In genomic region chr14:59772252-59772651, GRCh38 we compare ENCODE assay signal across 22 cellular contexts.
DNase-seq lines count a peak whose midpoint lies in the region; ATAC-seq and TF ChIP-seq lines count a peak whose summit lies in the region.
"Had no signal": no experiment of that assay in that cellular context is flagged by ENCODE, and none has a peak within 500 bp of the region (broad histone marks: within the 10 kb centered on the region; RNA-seq: fewer than 3 reads in every experiment).

No MANE protein-coding gene starts in this region.

- H3K36me3 ChIP-seq in SJCRH30, result no peaks in the 10 kb centered on the region
- H3K36me3 ChIP-seq: tibial nerve had no signal

- no peaks in the 10 kb centered on the region for H3K36me3 Mint-ChIP-seq in natural killer cell
- H3K36me3 Mint-ChIP-seq: activated naive CD4-positive, alpha-beta T cell treated with anti-CD3 and anti-CD28 coated beads, Interleukin-2, amount 10 ng/mL, durations not matched to agents 7 days and 5 days; CD8-positive, alpha-beta T cell; memory B cell; naive B cell had no signal

- DNase-seq in AML-193 (lab: John Stamatoyannopoulos, UW) (peak; percentile 39 to 70), H4 (ENCODE audit: low spot score) (peak; percentile 23), SJCRH30 (no peak), glomerular endothelial cell (ENCODE audit: extremely low read depth, low read depth, low spot score) (peak; percentile 56), natural killer cell (no peak), medulla oblongata (ENCODE audit: extremely low spot score) (no peak)
- DNase-seq in stimulated activated naive CD4-positive, alpha-beta T cell treated with Interleukin-2 at 50 U/mL for 16 hours (lab: John Stamatoyannopoulos, UW), result no peak
- DNase-seq in activated CD4-positive, alpha-beta T cell treated with anti-CD3 and anti-CD28 coated beads, Interleukin-2, amount 50 U/mL, for 1 hour, result no peak
- DNase-seq: activated B cell treated with CpG ODN at 0.5 μM for 24 hours; activated CD8-positive, alpha-beta T cell treated with anti-CD3 and anti-CD28 coated beads, Interleukin-2, amount 10 ng/mL, durations not matched to agents 7 days and 5 days; activated naive CD4-positive, alpha-beta T cell treated with anti-CD3 and anti-CD28 coated beads, Interleukin-2, amount 10 ng/mL, durations not matched to agents 7 days and 5 days; activated T-cell treated with anti-CD3 and anti-CD28 coated beads, Interleukin-2, amount 50 U/mL, for 4 hours; anterior cingulate cortex; CD8-positive, alpha-beta T cell; HFFc6; KBM-7; naive B cell; stimulated activated CD4-positive, alpha-beta T cell treated with anti-CD3 and anti-CD28 coated beads, Interleukin-2, amount 100 ng/mL, for 24 hours; stimulated activated naive CD8-positive, alpha-beta T cell treated with anti-CD3 and anti-CD28 coated beads, Interleukin-15, Interleukin-2, amounts not matched to agents 100 U/mL and 50 U/mL, for 24 hours had no signal

- H3K4me1 Mint-ChIP-seq in natural killer cell, result no peaks in the 10 kb centered on the region
- H3K4me1 Mint-ChIP-seq: activated B cell treated with CpG ODN at 0.5 μM for 24 hours; activated naive CD4-positive, alpha-beta T cell treated with anti-CD3 and anti-CD28 coated beads, Interleukin-2, amount 10 ng/mL, durations not matched to agents 7 days and 5 days; memory B cell; naive B cell had no signal

- intact Hi-C loops in natural killer cell (cut with micrococcal nuclease), result no loop called here

- no peaks in the 10 kb centered on the region for H3K9me3 ChIP-seq in SJCRH30 (replicated peaks)
- H3K9me3 ChIP-seq: tibial nerve had no signal

- H3K27me3 ChIP-seq in SJCRH30, result no peaks in the 10 kb centered on the region
- H3K27me3 ChIP-seq: tibial nerve had no signal

- TF ChIP-seq CTCF in natural killer cell (IDR thresholded peaks at IDR 0.05), result no peak

- no peak overlapping the region for H3K27ac Mint-ChIP-seq in natural killer cell
- H3K27ac Mint-ChIP-seq: activated B cell treated with CpG ODN at 0.5 μM for 24 hours; activated CD8-positive, alpha-beta T cell treated with anti-CD3 and anti-CD28 coated beads, Interleukin-2, amount 10 ng/mL, durations not matched to agents 7 days and 5 days; activated naive CD4-positive, alpha-beta T cell treated with anti-CD3 and anti-CD28 coated beads, Interleukin-2, amount 10 ng/mL, durations not matched to agents 7 days and 5 days; CD8-positive, alpha-beta T cell; HFFc6; memory B cell; naive B cell had no signal

- no peaks in the 10 kb centered on the region for H3K27me3 Mint-ChIP-seq in natural killer cell (ENCODE audit: low read depth in 2 of 2)
- H3K27me3 Mint-ChIP-seq: activated naive CD4-positive, alpha-beta T cell treated with anti-CD3 and anti-CD28 coated beads, Interleukin-2, amount 10 ng/mL, durations not matched to agents 7 days and 5 days; naive B cell had no signal

- no peak for ATAC-seq in natural killer cell
- ATAC-seq: activated CD8-positive, alpha-beta T cell treated with anti-CD3 and anti-CD28 coated beads, Interleukin-2, amount 10 ng/mL, durations not matched to agents 7 days and 5 days; activated T-cell treated with anti-CD3 and anti-CD28 coated beads, Interleukin-2, amount 50 U/mL, for 4 hours; CD8-positive, alpha-beta T cell; stimulated activated naive CD8-positive, alpha-beta T cell treated with anti-CD3 and anti-CD28 coated beads, Interleukin-15, Interleukin-2, amounts not matched to agents 100 U/mL and 50 U/mL, for 24 hours had no signal

- H3K4me3 ChIP-seq in SJCRH30, result no peak overlapping the region
- H3K4me3 ChIP-seq: tibial nerve had no signal

- peaks cover 6% of the 10 kb centered on the region; the same call in 1 of the 2 replicates for H3K4me1 ChIP-seq in SJCRH30
- H3K4me1 ChIP-seq: parathyroid adenoma, tibial nerve had no signal

- H3K9me3 Mint-ChIP-seq in natural killer cell, result no peaks in the 10 kb centered on the region
- H3K9me3 Mint-ChIP-seq: activated B cell treated with CpG ODN at 0.5 μM for 24 hours; activated naive CD4-positive, alpha-beta T cell treated with anti-CD3 and anti-CD28 coated beads, Interleukin-2, amount 10 ng/mL, durations not matched to agents 7 days and 5 days; activated T-cell treated with anti-CD3 and anti-CD28 coated beads, Interleukin-2, amount 50 U/mL, for 4 hours; CD8-positive, alpha-beta T cell; memory B cell; naive B cell had no signal

- H3K4me3 Mint-ChIP-seq in natural killer cell, result no peak overlapping the region
- H3K4me3 Mint-ChIP-seq: activated B cell treated with CpG ODN at 0.5 μM for 24 hours; activated CD8-positive, alpha-beta T cell treated with anti-CD3 and anti-CD28 coated beads, Interleukin-2, amount 10 ng/mL, durations not matched to agents 7 days and 5 days; activated naive CD4-positive, alpha-beta T cell treated with anti-CD3 and anti-CD28 coated beads, Interleukin-2, amount 10 ng/mL, durations not matched to agents 7 days and 5 days; activated T-cell treated with anti-CD3 and anti-CD28 coated beads, Interleukin-2, amount 50 U/mL, for 4 hours; CD8-positive, alpha-beta T cell; HFFc6; memory B cell; naive B cell had no signal

- H3K27ac ChIP-seq in SJCRH30, result peak overlapping the region; percentile 3
- H3K27ac ChIP-seq: parathyroid adenoma, tibial nerve had no signal

Comparison
In these comparisons a context has a peak if more than half of its experiments do, and no peak if none do; other contexts are left out.
1. DNase-seq: peak in AML-193 (2 of 2), H4 (single experiment) and glomerular endothelial cell (single experiment); none in SJCRH30 (0 of 2), stimulated activated naive CD4-positive, alpha-beta T cell treated with Interleukin-2 at 50 U/mL for 16 hours (single experiment), natural killer cell (single experiment), medulla oblongata (single experiment) and activated CD4-positive, alpha-beta T cell treated with anti-CD3 and anti-CD28 coated beads, Interleukin-2, amount 50 U/mL, for 1 hour (single experiment).